15 cellular contexts compared by ENCODE assay signal in genomic region chr2:36411962-36412444, GRCh38. TPM values are rescaled to one million over a fixed set of nuclear protein-coding genes. Genes with fewer than 3 reads are reported as not detected.
DNase-seq lines count a peak whose midpoint lies in the region; ATAC-seq and TF ChIP-seq lines count a peak whose summit lies in the region.
"Had no signal": no experiment of that assay in that cellular context is flagged by ENCODE, and none has a peak within 500 bp of the region (broad histone marks: within the 10 kb centered on the region; RNA-seq: fewer than 3 reads in every experiment).

No MANE protein-coding gene starts in this region.

- no peaks in the 10 kb centered on the region for H3K9me3 Mint-ChIP-seq in GM23338
- H3K9me3 Mint-ChIP-seq: activated CD8-positive, alpha-beta T cell treated with anti-CD3 and anti-CD28 coated beads for 36 hours; activated naive CD8-positive, alpha-beta T cell treated with anti-CD3 and anti-CD28 coated beads, Interleukin-2, amount 50 U/mL, for 24 hours had no signal

- peak overlapping the region; percentile 55; the same call in 1 of the 2 replicates for H3K27ac Mint-ChIP-seq in GM23338
- H3K27ac Mint-ChIP-seq: activated CD8-positive, alpha-beta T cell treated with anti-CD3 and anti-CD28 coated beads for 36 hours; activated naive CD8-positive, alpha-beta T cell treated with anti-CD3 and anti-CD28 coated beads, Interleukin-2, amount 50 U/mL, for 24 hours had no signal

- no peak overlapping the region for H2AFZ ChIP-seq in GM23338

- H3K79me2 ChIP-seq in GM23338 (replicated peaks; ENCODE audit: insufficient read depth), result peaks cover 97% of the 10 kb centered on the region

- DNase-seq in GM23338 (ENCODE audit: low spot score) (peak; percentile 86), amniotic epithelial cell (ENCODE audit: low read depth) (peak; percentile 79), right atrium auricular region (ENCODE audit: low spot score) (no peak), psoas muscle (no peak), NK-92 (lab: John Stamatoyannopoulos, UW; ENCODE audit: unreplicated experiment) (no peak), DMS53 (lab: John Stamatoyannopoulos, UW) (no peak)
- no peak for DNase-seq in stimulated activated CD4-positive, alpha-beta T cell treated with anti-CD3 and anti-CD28 coated beads, Interleukin-4, amount 100 ng/mL, for 24 hours
- DNase-seq: activated CD8-positive, alpha-beta T cell treated with anti-CD3 and anti-CD28 coated beads for 36 hours; activated naive CD8-positive, alpha-beta T cell treated with anti-CD3 and anti-CD28 coated beads, Interleukin-2, amount 50 U/mL, for 24 hours; mucosa of descending colon; MV-4-11; stimulated activated CD4-positive, alpha-beta T cell treated with anti-CD3 and anti-CD28 coated beads, Interleukin-15, amount 100 ng/mL, for 24 hours; stimulated activated naive CD4-positive, alpha-beta T cell treated with Interleukin-2 at 50 U/mL for 16 hours; T-helper 1 cell had no signal

- H3K9me2 ChIP-seq in GM23338 (ENCODE audit: insufficient read depth), result no peaks in the 10 kb centered on the region

- intact Hi-C loops in psoas muscle (cut with DNase I), result loop anchor here in 1 of 2 donors (5.0 kb wide), 1 partner anchor 35 kb away; no protein-coding TSS in a partner anchor

- H3F3A ChIP-seq in GM23338 (replicated peaks; ENCODE audit: low read depth), result no peaks in the 10 kb centered on the region

- H3K4me2 ChIP-seq in GM23338, result peak overlapping the region; percentile 50

- H3K27me3 Mint-ChIP-seq in GM23338 (ENCODE audit: insufficient read depth, low read depth, poor library complexity), result peaks cover 2% of the 10 kb centered on the region
- H3K27me3 Mint-ChIP-seq: activated CD8-positive, alpha-beta T cell treated with anti-CD3 and anti-CD28 coated beads for 36 hours had no signal

- no peaks in the 10 kb centered on the region for H3K36me3 Mint-ChIP-seq in GM23338 (ENCODE audit: low read depth)

- H3K36me3 ChIP-seq in GM23338 (ENCODE audit: insufficient read depth) (no peaks in the 10 kb centered on the region), right atrium auricular region (no peaks in the 10 kb centered on the region), psoas muscle (ENCODE audit: insufficient read depth in 1 of 2, low read depth in 1 of 2) (no peaks in the 10 kb centered on the region)

- H3K4me3 Mint-ChIP-seq in GM23338, result peak overlapping the region; percentile 10; the same call in 1 of the 3 replicates
- H3K4me3 Mint-ChIP-seq: activated CD8-positive, alpha-beta T cell treated with anti-CD3 and anti-CD28 coated beads for 36 hours; activated naive CD8-positive, alpha-beta T cell treated with anti-CD3 and anti-CD28 coated beads, Interleukin-2, amount 50 U/mL, for 24 hours had no signal

- H3K4me1 ChIP-seq in GM23338 (ENCODE audit: insufficient read depth) (peaks cover 61% of the 10 kb centered on the region), right atrium auricular region (peaks cover 0 to 82% of the 10 kb centered on the region in 2 donors), psoas muscle (peaks cover 95% of the 10 kb centered on the region)

- H4K20me1 ChIP-seq in GM23338 (replicated peaks; ENCODE audit: insufficient read depth), result peaks cover 13% of the 10 kb centered on the region

- H3K27me3 ChIP-seq in GM23338 (ENCODE audit: insufficient read depth) (no peaks in the 10 kb centered on the region), right atrium auricular region (no peaks in the 10 kb centered on the region), psoas muscle (ENCODE audit: insufficient read depth in 3 of 3, low read length in 2 of 3) (no peaks in the 10 kb centered on the region)

- peak overlapping the region; percentile 14; the same call in 1 of the 2 replicates for H3K27ac ChIP-seq in GM23338 (ENCODE audit: low read depth)
- peak overlapping the region; percentile 44 to 50 for H3K27ac ChIP-seq in right atrium auricular region
- H3K27ac ChIP-seq in psoas muscle, result peak overlapping the region; percentile 24

- ATAC-seq in GM23338 (peak; percentile 13; the same call in 2 of the 3 replicates), psoas muscle (no peak), GM21786 (IDR thresholded peaks at IDR 0.05; ENCODE audit: unreplicated experiment) (no peak)
- ATAC-seq: activated CD8-positive, alpha-beta T cell treated with anti-CD3 and anti-CD28 coated beads for 36 hours; activated naive CD8-positive, alpha-beta T cell treated with anti-CD3 and anti-CD28 coated beads, Interleukin-2, amount 50 U/mL, for 24 hours; mucosa of descending colon had no signal

- H3K9me3 ChIP-seq in right atrium auricular region (no peaks in the 10 kb centered on the region), psoas muscle (no peaks in the 10 kb centered on the region)
- H3K9me3 ChIP-seq: mucosa of descending colon had no signal

- peaks cover 68% of the 10 kb centered on the region for H3K4me1 Mint-ChIP-seq in GM23338

- peak; percentile 59 to 61 for TF ChIP-seq CTCF in GM23338 (conservative IDR thresholded peaks at IDR 0.05; ENCODE audit: low read depth in 2 of 2)
- TF ChIP-seq CTCF in right atrium auricular region (IDR thresholded peaks at IDR 0.05), result no peak
- no peak for TF ChIP-seq CTCF in psoas muscle (IDR thresholded peaks at IDR 0.05)

- peak overlapping the region; percentile 12; the same call in 1 of the 2 replicates for H3K4me3 ChIP-seq in GM23338
- H3K4me3 ChIP-seq in right atrium auricular region, result no peak overlapping the region
- no peak overlapping the region for H3K4me3 ChIP-seq in psoas muscle
- H3K4me3 ChIP-seq: mucosa of descending colon had no signal

- WGBS in psoas muscle, 3 donors, result 65 to 74% (median 66%) methylated on average over 11 of the region's 11 CpGs

TF ChIP-seq in GM23338, 12 proteins besides CTCF, POLR2A, EP300 and RAD21:
- TF ChIP-seq EZH2phosphoT487 (IDR thresholded peaks at IDR 0.05; ENCODE audit: unreplicated experiment) (no peak), STAT1 (IDR thresholded peaks at IDR 0.05; ENCODE audit: unreplicated experiment) (no peak), ZNF462 (CRISPR knock-in tag; IDR thresholded peaks at IDR 0.05) (no peak)

RNA-seq across cellular contexts. Expression of gene CRIM1, which starts 56.4 kb away (rescaled TPM):
- total RNA-seq in GM23338 (2014; rRNA removed; shearing (Covaris generic)), result 30.9 and 36.4 TPM in 2 replicates
- polyA plus RNA-seq in GM23338 (2016; fragmentation: Nextera tagmentation; extraction: Ambion mirVana) (10.5 and 11.3 TPM in 2 replicates), psoas muscle (10 to 100 TPM; 10.2 to 68.1 (median 53.1) TPM)
- total RNA-seq in right atrium auricular region (10 to 100 TPM; 49.1 to 71.3 TPM), psoas muscle (10 to 100 TPM; 49.8 to 66.2 (median 56.3) TPM)

Comparison
In these comparisons a context has a peak if more than half of its experiments do, and no peak if none do; other contexts are left out.
1. DNase-seq: peak in GM23338 (single experiment) and amniotic epithelial cell (single experiment); none in right atrium auricular region (single experiment), psoas muscle (0 of 2), NK-92 (single experiment), stimulated activated CD4-positive, alpha-beta T cell treated with anti-CD3 and anti-CD28 coated beads, Interleukin-4, amount 100 ng/mL, for 24 hours (single experiment) and DMS53 (single experiment).
2. CTCF ChIP-seq: peak in GM23338 (2 of 2); none in right atrium auricular region (0 of 2) and psoas muscle (single experiment).
3. Peak in every context shown above with its lines, with median percentiles within 50 percentile points of each other: H3K27ac ChIP-seq.